10 cellular contexts compared by ENCODE assay signal in the genomic region with DNA sequence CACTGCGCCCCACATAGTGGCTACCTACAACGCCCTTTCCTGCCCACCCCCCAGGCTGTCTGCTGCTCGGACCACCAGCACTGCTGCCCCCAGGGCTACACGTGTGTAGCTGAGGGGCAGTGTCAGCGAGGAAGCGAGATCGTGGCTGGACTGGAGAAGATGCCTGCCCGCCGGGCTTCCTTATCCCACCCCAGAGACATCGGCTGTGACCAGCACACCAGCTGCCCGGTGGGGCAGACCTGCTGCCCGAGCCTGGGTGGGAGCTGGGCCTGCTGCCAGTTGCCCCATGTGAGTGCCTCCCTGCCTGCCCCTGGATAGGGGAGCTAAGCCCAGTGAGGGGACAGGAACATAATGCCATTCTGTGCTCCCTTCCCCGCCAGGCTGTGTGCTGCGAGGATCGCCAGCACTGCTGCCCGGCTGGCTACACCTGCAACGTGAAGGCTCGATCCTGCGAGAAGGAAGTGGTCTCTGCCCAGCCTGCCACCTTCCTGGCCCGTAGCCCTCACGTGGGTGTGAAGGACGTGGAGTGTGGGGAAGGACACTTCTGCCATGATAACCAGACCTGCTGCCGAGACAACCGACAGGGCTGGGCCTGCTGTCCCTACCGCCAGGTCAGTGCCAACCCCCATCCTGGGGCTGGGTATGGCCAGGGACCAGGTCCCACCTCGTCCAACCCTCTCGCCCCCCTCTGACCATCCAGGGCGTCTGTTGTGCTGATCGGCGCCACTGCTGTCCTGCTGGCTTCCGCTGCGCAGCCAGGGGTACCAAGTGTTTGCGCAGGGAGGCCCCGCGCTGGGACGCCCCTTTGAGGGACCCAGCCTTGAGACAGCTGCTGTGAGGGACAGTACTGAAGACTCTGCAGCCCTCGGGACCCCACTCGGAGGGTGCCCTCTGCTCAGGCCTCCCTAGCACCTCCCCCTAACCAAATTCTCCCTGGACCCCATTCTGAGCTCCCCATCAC. TPM values are rescaled to one million over a fixed set of nuclear protein-coding genes. Genes with fewer than 3 reads are reported as not detected.
A peak's percentile ranks its signal among the peaks of the same experiment; 100 is the strongest.
DNase-seq lines count a peak whose midpoint lies in the region; ATAC-seq and TF ChIP-seq lines count a peak whose summit lies in the region.
"Had no signal": no experiment of that assay in that cellular context is flagged by ENCODE, and none has a peak within 500 bp of the region (broad histone marks: within the 10 kb centered on the region; RNA-seq: fewer than 3 reads in every experiment).

No MANE protein-coding gene starts in this region.

- H4K91ac ChIP-seq in neuronal stem cell (ENCODE audit: low read depth, low read length, poor library complexity): no peak overlapping the region

- H3K4me3 Mint-ChIP-seq in MCF 10A (ENCODE audit: unreplicated experiment) (no peak overlapping the region), WTC11 (peak overlapping the region; percentile 65)

- peak overlapping the region; percentile 84 for H3K9ac ChIP-seq in neuronal stem cell (ENCODE audit: low read depth, low read length, poor library complexity)

- TF ChIP-seq POLR2A in breast epithelium (IDR thresholded peaks at IDR 0.05) (no peak), erythroblast (IDR thresholded peaks at IDR 0.05; ENCODE audit: low read length) (no peak)

- no peaks in the 10 kb centered on the region for H3K9me3 Mint-ChIP-seq in MCF 10A (ENCODE audit: unreplicated experiment)
- no peaks in the 10 kb centered on the region for H3K9me3 Mint-ChIP-seq in WTC11

- peak overlapping the region; percentile 81 for H2AK5ac ChIP-seq in neuronal stem cell (ENCODE audit: low read depth, low read length)

- no peak overlapping the region for H3K18ac ChIP-seq in neuronal stem cell (ENCODE audit: low read length)

- H2BK15ac ChIP-seq in neuronal stem cell (ENCODE audit: low read length): no peak overlapping the region

- no peak for TF ChIP-seq CTCF in MCF 10A (IDR thresholded peaks at IDR 0.05; ENCODE audit: unreplicated experiment)
- TF ChIP-seq CTCF in breast epithelium (IDR thresholded peaks at IDR 0.05): no peak
- no peak for TF ChIP-seq CTCF in WTC11 (IDR thresholded peaks at IDR 0.05)

- H3K4me1 Mint-ChIP-seq in MCF 10A (ENCODE audit: insufficient read depth, unreplicated experiment) (no peaks in the 10 kb centered on the region), WTC11 (peaks cover 9% of the 10 kb centered on the region)

- POLR2A ChIA-PET in MCF 10A (lab: Yijun Ruan, JAX) (interaction anchor here (0.7 to 0.8 kb wide), 2 partner anchors 131 to 171 kb away, joined by 3 read pairs; no protein-coding TSS in a partner anchor), WTC11 (lab: Charles Lee) (interaction anchor here (0.5 to 1.3 kb wide), 3 partner anchors 25 to 132 kb away, joined by 3 read pairs; no protein-coding TSS in a partner anchor)

- H3K27ac Mint-ChIP-seq in MCF 10A (ENCODE audit: low read depth, unreplicated experiment) (no peak overlapping the region), WTC11 (no peak overlapping the region)

- ATAC-seq in WTC11: no peak

- H3K27me3 Mint-ChIP-seq in MCF 10A (ENCODE audit: insufficient read depth, unreplicated experiment) (no peaks in the 10 kb centered on the region), WTC11 (ENCODE audit: low read depth) (peaks cover 3% of the 10 kb centered on the region; the same call in 1 of the 2 replicates)

- peak overlapping the region; percentile 84 for H3K4ac ChIP-seq in neuronal stem cell (ENCODE audit: low read length)

- H3K79me1 ChIP-seq in neuronal stem cell (ENCODE audit: low read depth, low read length): peaks cover 8% of the 10 kb centered on the region

- H2BK120ac ChIP-seq in neuronal stem cell (ENCODE audit: low read depth, low read length): no peak overlapping the region

- CTCF ChIA-PET in MCF 10A (lab: Yijun Ruan, JAX) (interaction anchor here (0.5 to 1.7 kb wide), 2 partner anchors 10 to 12 kb away, joined by 4 to 8 read pairs; partner anchors contain the start of gene FAM171A2), WTC11 (lab: Charles Lee) (interaction anchor here (0.9 to 7.8 kb wide), 16 partner anchors 11 to 187 kb away, joined by 3 to 102 read pairs (median 9); partner anchors contain the start of genes ASB16 and FAM171A2)

- intact Hi-C loops in MCF 10A (cut with micrococcal nuclease) (no loop called here), breast epithelium (cut with DNase I; ENCODE audit: low total_unique reads) (loop anchor here (5.0 kb wide), 1 partner anchor 500 kb away; no protein-coding TSS in a partner anchor)

- no CpG with 5 or more reads among the region's 38 CpGs for WGBS in neuronal stem cell (ENCODE audit: extremely low coverage in 2 of 2, insufficient read length in 2 of 2, insufficient replicate concordance in 1 of 2), 2 donors

- BruUV-seq in MCF 10A (replicated peaks; lab: Mats Ljungman, UMichigan): TSS peak; percentile 67

- H3K36me3 ChIP-seq in breast epithelium: peaks cover 8% of the 10 kb centered on the region
- H3K36me3 ChIP-seq in neuronal stem cell (replicated peaks in 1 of 2; ENCODE audit: control insufficient read depth in 2 of 2, insufficient read depth in 2 of 2, low read length in 2 of 2): peaks cover 23 to 39% of the 10 kb centered on the region in 2 donors

- H2BK12ac ChIP-seq in neuronal stem cell (ENCODE audit: low read length): peak overlapping the region; percentile 84

- no peak overlapping the region for H3K4me2 ChIP-seq in neuronal stem cell (ENCODE audit: insufficient read depth, low read length, poor library complexity, severe bottlenecking)

- H4K8ac ChIP-seq in neuronal stem cell (ENCODE audit: low read depth, low read length): peak overlapping the region; percentile 96

- DNase-seq in MCF 10A (ENCODE audit: unreplicated experiment) (no peak), breast epithelium (ENCODE audit: low spot score in 2 of 2) (no peak), WTC11 (ENCODE audit: low spot score) (no peak), neuronal stem cell (ENCODE audit: low spot score) (no peak), KG1 (lab: John Stamatoyannopoulos, UW) (no peak), erythroblast (lab: John Stamatoyannopoulos, UW) (no peak)
- DNase-seq: activated CD4-positive, alpha-beta T cell treated with anti-CD3 and anti-CD28 coated beads, Interleukin-2, amount 50 U/mL, for 48 hours; COR-L47; NCI-H1092; SJCRH30 had no signal

- H2BK5ac ChIP-seq in neuronal stem cell (ENCODE audit: low read length): no peak overlapping the region

- H3K14ac ChIP-seq in neuronal stem cell (ENCODE audit: low read length): peak overlapping the region; percentile 82

- H3K27ac ChIP-seq in breast epithelium: no peak overlapping the region
- H3K27ac ChIP-seq in neuronal stem cell (replicated peaks; ENCODE audit: low read length): no peak overlapping the region
- H3K27ac ChIP-seq: SJCRH30 had no signal

- no peak overlapping the region for H3K4me3 ChIP-seq in breast epithelium
- H3K4me3 ChIP-seq in neuronal stem cell (ENCODE audit: low read length in 2 of 2): no peak overlapping the region
- H3K4me3 ChIP-seq: SJCRH30 had no signal

- no peak overlapping the region for H2AFZ ChIP-seq in neuronal stem cell (ENCODE audit: low read length)

- H3K9me3 ChIP-seq in breast epithelium (no peaks in the 10 kb centered on the region), neuronal stem cell (replicated peaks in 1 of 2; ENCODE audit: control insufficient read depth in 2 of 2, insufficient read depth in 1 of 2, low read depth in 1 of 2, low read length in 2 of 2) (no peaks in the 10 kb centered on the region)
- H3K9me3 ChIP-seq: SJCRH30 had no signal

- no peaks in the 10 kb centered on the region for H3K4me1 ChIP-seq in breast epithelium
- H3K4me1 ChIP-seq in neuronal stem cell (ENCODE audit: control insufficient read depth in 2 of 2, insufficient read depth in 1 of 2, low read depth in 1 of 2, low read length in 2 of 2): peaks cover 0 to 3% of the 10 kb centered on the region in 2 donors
- H3K4me1 ChIP-seq: SJCRH30 had no signal

- peak overlapping the region; percentile 93 for H3K23ac ChIP-seq in neuronal stem cell (ENCODE audit: low read depth, low read length, poor library complexity)

- H3K27me3 ChIP-seq in breast epithelium: no peaks in the 10 kb centered on the region
- H3K27me3 ChIP-seq in neuronal stem cell (ENCODE audit: control insufficient read depth in 3 of 3, insufficient read depth in 3 of 3, low read depth in 1 of 3, low read length in 3 of 3): peaks cover 0 to 2% (median 0%) of the 10 kb centered on the region in 3 experiments
- H3K27me3 ChIP-seq: SJCRH30 had no signal

- H3K36me3 Mint-ChIP-seq in MCF 10A (ENCODE audit: insufficient read depth, unreplicated experiment) (peaks cover 20% of the 10 kb centered on the region), WTC11 (no peaks in the 10 kb centered on the region)

TF ChIP-seq in WTC11, 78 proteins besides CTCF, POLR2A, EP300 and RAD21 (continues in another document):
- TF ChIP-seq FOXP1 (CRISPR knock-in tag; IDR thresholded peaks at IDR 0.05; ENCODE audit: borderline replicate concordance): peak; percentile 70; the same call in 1 of the 2 replicates
- TF ChIP-seq MAX (CRISPR knock-in tag; IDR thresholded peaks at IDR 0.05): no peak

RNA-seq across cellular contexts. Expression of gene GRN, which starts 7.1 kb away (rescaled TPM):
- 143 and 144 TPM in 2 replicates for total RNA-seq in MCF 10A (2022)
- total RNA-seq in breast epithelium: 100 to 1,000 TPM; 166 to 372 (median 252) TPM
- total RNA-seq in WTC11 (2021): 177 to 185 TPM (median 185 TPM) in 3 replicates
- 54.1 TPM for polyA plus RNA-seq in neuronal stem cell (2013, experiment 1 of 2)
- polyA plus RNA-seq in neuronal stem cell (2013, experiment 2 of 2): 53.7 TPM

RNA-seq across cellular contexts. Expression of gene FAM171A2, which starts 11.4 kb away (rescaled TPM):
- total RNA-seq in MCF 10A (2022) (0.30 TPM in 1 of 2 replicates, not detected in the other), breast epithelium (1 to 10 TPM in 2 of 3 donors, under 1 TPM in 1; 0.88 to 2.9 (median 2.7) TPM), WTC11 (2021) (28.2 to 29.9 TPM (median 28.5 TPM) in 3 replicates)
- polyA plus RNA-seq in neuronal stem cell (2013, experiment 1 of 2): 34.5 TPM
- polyA plus RNA-seq in neuronal stem cell (2013, experiment 2 of 2): 33.1 TPM

RNA-seq across cellular contexts. Expression of gene SLC25A39, which starts 27.6 kb away (rescaled TPM):
- total RNA-seq in MCF 10A (2022) (157 and 169 TPM in 2 replicates), breast epithelium (10 to 100 TPM; 53.1 to 88.2 (median 64.2) TPM), WTC11 (2021) (254 to 271 TPM (median 268 TPM) in 3 replicates)
- 84.8 TPM for polyA plus RNA-seq in neuronal stem cell (2013, experiment 1 of 2)
- polyA plus RNA-seq in neuronal stem cell (2013, experiment 2 of 2): 84.0 TPM

RNA-seq across cellular contexts. Expression of gene ITGA2B, which starts 37.2 kb away (rescaled TPM):
- total RNA-seq in MCF 10A (2022) (0.12 and 0.52 TPM in 2 replicates), breast epithelium (1 to 10 TPM in 2 of 3 donors, under 1 TPM in 1; 0.66 to 1.2 (median 1.1) TPM), WTC11 (2021) (21.5 to 30.3 TPM (median 28.5 TPM) in 3 replicates)
- polyA plus RNA-seq in neuronal stem cell (2013, experiment 1 of 2): 6.4 TPM
- polyA plus RNA-seq in neuronal stem cell (2013, experiment 2 of 2): 7.5 TPM

RNA-seq across cellular contexts. Expression of gene RUNDC3A, which starts 43.8 kb away (rescaled TPM):
- 0.28 and 1.0 TPM in 2 replicates for total RNA-seq in MCF 10A (2022)
- 1 to 10 TPM in 1 of 3 donors, under 1 TPM in 1, not detected in 1; 0.48 to 1.6 TPM for total RNA-seq in breast epithelium
- total RNA-seq in WTC11 (2021): 5.1 to 6.5 TPM (median 5.2 TPM) in 3 replicates
- polyA plus RNA-seq in neuronal stem cell (2013, experiment 1 of 2): 0.25 TPM
- 0.19 TPM for polyA plus RNA-seq in neuronal stem cell (2013, experiment 2 of 2)
